8 cellular contexts compared by ENCODE assay signal in genomic region chr1:179955731-179956130, GRCh38. TPM values are rescaled to one million over a fixed set of nuclear protein-coding genes. Genes with fewer than 3 reads are reported as not detected.
A peak's percentile ranks its signal among the peaks of the same experiment; 100 is the strongest.
DNase-seq lines count a peak whose midpoint lies in the region; ATAC-seq and TF ChIP-seq lines count a peak whose summit lies in the region.

No MANE protein-coding gene starts in this region.

- TF ChIP-seq POLR2A in suprapubic skin (IDR thresholded peaks at IDR 0.05): no peak

- TF ChIP-seq CTCF in VCaP (conservative IDR thresholded peaks at IDR 0.05) (no peak), suprapubic skin (IDR thresholded peaks at IDR 0.05) (no peak)

- peaks cover 37% of the 10 kb centered on the region for H3K4me1 Mint-ChIP-seq in T-helper 2 cell treated with Interferon-gamma antibody and Interleukin-4, amounts not matched to agents 5 μg/mL and 100 μg/mL, for 36 hours (ENCODE audit: low read depth)

- no peaks in the 10 kb centered on the region for H3K9me3 Mint-ChIP-seq in T-helper 2 cell treated with Interferon-gamma antibody and Interleukin-4, amounts not matched to agents 5 μg/mL and 100 μg/mL, for 36 hours

- H3K4me3 ChIP-seq in iPS-11a (ENCODE audit: low read depth, low read length): peak overlapping the region; percentile 89
- H3K4me3 ChIP-seq in suprapubic skin: peak overlapping the region; percentile 99

- ATAC-seq in HG03025 (IDR thresholded peaks at IDR 0.05; ENCODE audit: low FRiP score, unreplicated experiment) (no peak), HG03342 (IDR thresholded peaks at IDR 0.05; ENCODE audit: unreplicated experiment) (no peak)

- no peaks in the 10 kb centered on the region for H3K9me3 ChIP-seq in suprapubic skin

- 3% methylated on average over 3 of the region's 3 CpGs for WGBS in suprapubic skin

- H3K27ac ChIP-seq in VCaP: peak overlapping the region; percentile 95
- peak overlapping the region; percentile 98 for H3K27ac ChIP-seq in suprapubic skin

- H3K36me3 Mint-ChIP-seq in T-helper 2 cell treated with Interferon-gamma antibody and Interleukin-4, amounts not matched to agents 5 μg/mL and 100 μg/mL, for 36 hours (ENCODE audit: low read depth): peaks cover 1% of the 10 kb centered on the region

- H3K27me3 Mint-ChIP-seq in T-helper 2 cell treated with Interferon-gamma antibody and Interleukin-4, amounts not matched to agents 5 μg/mL and 100 μg/mL, for 36 hours (ENCODE audit: low read depth): no peaks in the 10 kb centered on the region

- no peak for TF ChIP-seq EP300 in suprapubic skin (IDR thresholded peaks at IDR 0.05)

- H3K36me3 ChIP-seq in suprapubic skin: no peaks in the 10 kb centered on the region

- peak overlapping the region; percentile 93 for H3K4me3 Mint-ChIP-seq in T-helper 2 cell treated with Interferon-gamma antibody and Interleukin-4, amounts not matched to agents 5 μg/mL and 100 μg/mL, for 36 hours

- DNase-seq in T-helper 2 cell treated with Interferon-gamma antibody and Interleukin-4, amounts not matched to agents 5 μg/mL and 100 μg/mL, for 36 hours (ENCODE audit: low spot score): no peak
- no peak for DNase-seq in T-helper 2 cell
- no peak for DNase-seq in suprapubic skin (ENCODE audit: low spot score in 2 of 2)
- no peak for DNase-seq in activated CD4-positive, alpha-beta T cell treated with anti-CD3 and anti-CD28 coated beads, Interleukin-2, amount 50 U/mL, for 48 hours

- H3K27ac Mint-ChIP-seq in T-helper 2 cell treated with Interferon-gamma antibody and Interleukin-4, amounts not matched to agents 5 μg/mL and 100 μg/mL, for 36 hours: peak overlapping the region; percentile 74

- H3K27me3 ChIP-seq in suprapubic skin: no peaks in the 10 kb centered on the region

- peaks cover 49% of the 10 kb centered on the region for H3K4me1 ChIP-seq in suprapubic skin

RNA-seq across cellular contexts. Expression of gene CEP350, which starts 1.1 kb away (rescaled TPM):
- 10 to 100 TPM; 60.5 to 90.2 (median 68.4) TPM for total RNA-seq in suprapubic skin
